Comparison of ENCODE assay signal across 19 cellular contexts in the genomic region with DNA sequence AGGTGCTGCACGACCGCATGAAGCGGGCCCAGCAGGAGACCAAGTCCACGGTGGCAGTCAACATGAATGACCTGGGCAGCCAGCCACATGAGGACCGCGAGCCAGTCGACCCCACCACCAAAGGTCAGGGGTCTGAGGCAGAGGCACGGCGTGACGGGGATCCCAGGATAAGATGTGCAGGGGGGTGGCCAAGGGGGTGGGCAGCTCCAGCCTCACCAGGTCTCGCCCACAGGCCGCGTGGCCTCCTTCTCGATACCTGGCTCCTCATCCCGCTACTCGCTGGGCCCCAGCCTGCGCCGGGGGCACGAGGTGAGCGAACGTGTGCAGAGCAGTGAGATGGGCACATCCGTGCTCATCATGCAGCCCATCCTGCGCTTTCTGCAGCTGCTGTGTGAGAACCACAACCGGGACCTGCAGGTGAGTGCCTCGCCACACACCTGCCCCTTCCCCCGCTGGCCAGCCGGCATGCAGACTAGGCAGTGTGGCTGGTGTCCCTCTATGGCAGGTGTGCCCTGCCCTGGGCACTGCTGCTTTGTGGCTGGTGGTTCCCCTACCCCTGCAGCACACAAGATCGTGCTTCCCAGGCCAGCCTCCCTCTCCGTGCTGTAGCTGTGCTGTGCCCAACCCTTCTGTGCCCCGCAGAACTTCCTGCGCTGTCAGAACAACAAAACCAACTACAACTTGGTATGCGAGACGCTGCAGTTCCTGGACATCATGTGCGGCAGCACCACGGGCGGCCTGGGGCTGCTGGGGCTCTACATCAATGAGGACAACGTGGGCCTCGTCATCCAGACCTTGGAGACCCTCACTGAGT.
"Had no signal": no experiment of that assay in that cellular context is flagged by ENCODE, and none has a peak within 500 bp of the region (broad histone marks: within the 10 kb centered on the region; RNA-seq: fewer than 3 reads in every experiment).

No MANE protein-coding gene starts in this region.

- ATAC-seq: gastroesophageal sphincter; heart right ventricle; naive thymus-derived CD8-positive, alpha-beta T cell; right cardiac atrium had no signal

- H3K4me1 Mint-ChIP-seq: memory B cell had no signal

- H3K27me3 ChIP-seq: heart right ventricle, stomach, testis, upper lobe of left lung had no signal

- DNase-seq: activated CD4-positive, alpha-beta T cell treated with anti-CD3 and anti-CD28 coated beads, Interleukin-2, amount 10 ng/mL, durations not matched to agents 7 days and 5 days; activated T-cell treated with anti-CD3 and anti-CD28 coated beads for 4 hours; aorta; effector memory CD4-positive, alpha-beta T cell; erythroblast; heart right ventricle; naive thymus-derived CD8-positive, alpha-beta T cell; small intestine; stimulated activated CD4-positive, alpha-beta T cell treated with anti-CD3 and anti-CD28 coated beads, Interleukin-4, amount 100 ng/mL, for 4 hours; stimulated activated CD8-positive, alpha-beta memory T cell treated with anti-CD3 and anti-CD28 coated beads, Interleukin-4, amount 100 ng/mL, for 48 hours; stomach; SW 1271; testis had no signal

- H3K4me1 ChIP-seq: gastroesophageal sphincter, stomach, upper lobe of left lung had no signal

- H3K27ac Mint-ChIP-seq: activated CD4-positive, alpha-beta T cell treated with anti-CD3 and anti-CD28 coated beads, Interleukin-2, amount 10 ng/mL, durations not matched to agents 7 days and 5 days; dendritic cell treated with granulocyte-macrophage colony-stimulating factor and Interleukin-4, amounts not matched to agents 40 ng/mL and 50 ng/mL, for 4 days; memory B cell had no signal

- H3K27ac ChIP-seq: gastroesophageal sphincter, heart right ventricle, stomach, testis, upper lobe of left lung had no signal

- H3K9me3 Mint-ChIP-seq: activated CD4-positive, alpha-beta T cell treated with anti-CD3 and anti-CD28 coated beads, Interleukin-2, amount 10 ng/mL, durations not matched to agents 7 days and 5 days; dendritic cell treated with granulocyte-macrophage colony-stimulating factor and Interleukin-4, amounts not matched to agents 40 ng/mL and 50 ng/mL, for 4 days; memory B cell; naive thymus-derived CD8-positive, alpha-beta T cell; T-helper 2 cell treated with Interferon-gamma antibody and Interleukin-4, amounts not matched to agents 5 μg/mL and 100 μg/mL, for 36 hours had no signal

- H3K4me3 ChIP-seq: gastroesophageal sphincter, heart right ventricle, stomach, testis, upper lobe of left lung had no signal

- H3K27me3 Mint-ChIP-seq: activated CD4-positive, alpha-beta T cell treated with anti-CD3 and anti-CD28 coated beads, Interleukin-2, amount 10 ng/mL, durations not matched to agents 7 days and 5 days; dendritic cell treated with granulocyte-macrophage colony-stimulating factor and Interleukin-4, amounts not matched to agents 40 ng/mL and 50 ng/mL, for 4 days; memory B cell; naive thymus-derived CD8-positive, alpha-beta T cell had no signal

- H3K4me3 Mint-ChIP-seq: activated CD4-positive, alpha-beta T cell treated with anti-CD3 and anti-CD28 coated beads, Interleukin-2, amount 10 ng/mL, durations not matched to agents 7 days and 5 days; dendritic cell treated with granulocyte-macrophage colony-stimulating factor and Interleukin-4, amounts not matched to agents 40 ng/mL and 50 ng/mL, for 4 days; memory B cell; naive thymus-derived CD8-positive, alpha-beta T cell; T-helper 2 cell treated with Interferon-gamma antibody and Interleukin-4, amounts not matched to agents 5 μg/mL and 100 μg/mL, for 36 hours had no signal

- H3K9me3 ChIP-seq: gastroesophageal sphincter, heart right ventricle, stomach, testis, upper lobe of left lung had no signal
